Comparison of ENCODE assay signal across 1 cellular context in the genomic region with DNA sequence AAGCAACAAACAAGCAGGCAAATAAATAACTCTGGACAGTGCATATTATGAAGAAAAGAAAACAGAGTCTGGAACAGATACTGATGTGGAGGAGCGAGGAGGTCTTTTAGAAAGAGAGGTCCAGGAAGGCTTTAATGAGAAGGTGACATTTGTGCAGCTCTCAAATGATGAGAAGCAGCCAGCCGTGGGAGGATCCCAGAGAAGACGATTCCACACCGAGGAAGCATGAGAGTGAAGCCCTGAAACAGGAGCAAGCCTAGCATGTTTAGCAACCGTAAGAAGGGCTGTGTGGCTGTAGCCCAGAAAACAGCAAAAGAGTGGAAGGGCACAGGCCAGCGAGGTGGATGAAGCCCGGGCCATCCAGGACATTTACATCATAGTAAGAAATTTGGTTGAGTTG.
TF ChIP-seq lines count a peak whose summit lies in the region.

No MANE protein-coding gene starts in this region.

TF ChIP-seq in IMR-90, 13 proteins besides CTCF, POLR2A, EP300 and RAD21:
- TF ChIP-seq, protein P1, sequence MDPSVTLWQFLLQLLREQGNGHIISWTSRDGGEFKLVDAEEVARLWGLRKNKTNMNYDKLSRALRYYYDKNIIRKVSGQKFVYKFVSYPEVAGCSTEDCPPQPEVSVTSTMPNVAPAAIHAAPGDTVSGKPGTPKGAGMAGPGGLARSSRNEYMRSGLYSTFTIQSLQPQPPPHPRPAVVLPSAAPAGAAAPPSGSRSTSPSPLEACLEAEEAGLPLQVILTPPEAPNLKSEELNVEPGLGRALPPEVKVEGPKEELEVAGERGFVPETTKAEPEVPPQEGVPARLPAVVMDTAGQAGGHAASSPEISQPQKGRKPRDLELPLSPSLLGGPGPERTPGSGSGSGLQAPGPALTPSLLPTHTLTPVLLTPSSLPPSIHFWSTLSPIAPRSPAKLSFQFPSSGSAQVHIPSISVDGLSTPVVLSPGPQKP (IDR thresholded peaks at IDR 0.05; ENCODE audit: borderline replicate concordance, low read depth, low read length), result no peak
- TF ChIP-seq RCOR1 (IDR thresholded peaks at IDR 0.05; ENCODE audit: insufficient replicate concordance, low read length), result no peak
TF ChIP-seq in IMR-90: peak in this region for 0.
